In the genomic region with DNA sequence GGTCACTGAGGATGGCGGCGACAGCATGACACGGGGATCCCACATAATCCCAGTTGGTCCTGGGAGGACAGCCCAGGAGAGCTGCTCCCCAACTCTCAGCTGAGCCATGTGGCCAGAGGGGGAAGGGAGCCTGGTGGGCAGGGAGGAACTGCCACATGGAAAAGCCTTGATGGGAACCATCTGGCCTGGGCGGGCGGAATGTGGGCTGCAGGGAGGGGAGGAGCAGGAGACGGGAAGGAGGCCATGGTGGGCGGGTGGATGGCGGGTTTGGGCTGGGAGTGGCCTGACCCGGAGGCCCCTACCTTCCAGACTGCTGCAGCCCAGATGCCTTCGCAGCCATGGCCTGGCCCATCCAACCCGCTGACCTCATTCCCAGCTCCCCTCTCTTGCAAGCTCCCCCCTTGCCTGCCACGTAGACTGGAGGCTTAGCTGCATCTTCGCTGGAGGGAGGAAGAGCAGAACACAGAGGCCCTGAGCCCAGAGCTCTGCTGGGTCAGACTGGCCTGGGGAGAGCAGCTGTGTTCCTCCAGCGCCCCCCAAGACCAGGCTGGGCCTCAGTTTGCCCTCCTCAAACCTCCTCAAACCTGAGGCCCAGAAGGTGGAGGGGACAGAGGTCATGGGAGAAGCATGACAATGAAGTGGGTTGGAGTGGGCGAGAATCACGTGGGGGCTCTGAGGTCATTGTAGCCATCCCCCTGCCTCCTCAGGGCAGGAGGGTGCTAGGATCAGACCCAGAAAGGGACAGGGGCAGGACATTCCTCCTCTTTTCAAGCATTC, we compare ENCODE assay signal across 9 cellular contexts. TPM values are rescaled to one million over a fixed set of nuclear protein-coding genes. Genes with fewer than 3 reads are reported as not detected.
DNase-seq lines count a peak whose midpoint lies in the region; ATAC-seq and TF ChIP-seq lines count a peak whose summit lies in the region.
"Had no signal": no experiment of that assay in that cellular context is flagged by ENCODE, and none has a peak within 500 bp of the region (broad histone marks: within the 10 kb centered on the region; RNA-seq: fewer than 3 reads in every experiment).

No MANE protein-coding gene starts in this region.

- H3K4me1 ChIP-seq in adipocyte (ENCODE audit: control insufficient read depth, insufficient read depth, low read length) (peaks cover 72% of the 10 kb centered on the region), hepatocyte (ENCODE audit: insufficient read depth) (peaks cover 70% of the 10 kb centered on the region), skeletal muscle satellite cell (ENCODE audit: control insufficient read depth, insufficient read depth, low read length) (peaks cover 71% of the 10 kb centered on the region)

- ATAC-seq in GM18511 (IDR thresholded peaks at IDR 0.05; ENCODE audit: unreplicated experiment) (no peak), GM21723 (IDR thresholded peaks at IDR 0.05; ENCODE audit: unreplicated experiment) (no peak), HG03521 (IDR thresholded peaks at IDR 0.05; ENCODE audit: unreplicated experiment) (no peak)

- WGBS in hepatocyte (ENCODE audit: low lambda C conversion rate, missing lambda C conversion rate): 43% methylated on average over 10 of the region's 16 CpGs

- H3K9ac ChIP-seq in adipocyte (ENCODE audit: low read length) (peak overlapping the region; percentile 94), skeletal muscle satellite cell (ENCODE audit: low read depth, low read length) (peak overlapping the region; percentile 89)

- H3K79me2 ChIP-seq in hepatocyte: no peaks in the 10 kb centered on the region

- TF ChIP-seq CTCF in hepatocyte (IDR thresholded peaks at IDR 0.05; ENCODE audit: poor library complexity): no peak

- no peak overlapping the region for H2AFZ ChIP-seq in hepatocyte

- H3K27me3 ChIP-seq in adipocyte (replicated peaks; ENCODE audit: control insufficient read depth, insufficient read depth, low read length): no peaks in the 10 kb centered on the region
- H3K27me3 ChIP-seq in hepatocyte: no peaks in the 10 kb centered on the region
- no peaks in the 10 kb centered on the region for H3K27me3 ChIP-seq in skeletal muscle satellite cell (ENCODE audit: control insufficient read depth, insufficient read depth, low read length)

- no peaks in the 10 kb centered on the region for H3K9me3 ChIP-seq in adipocyte (ENCODE audit: control insufficient read depth, low read length)
- no peaks in the 10 kb centered on the region for H3K9me3 ChIP-seq in hepatocyte (ENCODE audit: low read depth)
- H3K9me3 ChIP-seq in skeletal muscle satellite cell (replicated peaks; ENCODE audit: low read length): no peaks in the 10 kb centered on the region

- H4K20me1 ChIP-seq in hepatocyte (ENCODE audit: insufficient read depth, poor library complexity, severe bottlenecking): no peaks in the 10 kb centered on the region

- peak overlapping the region; percentile 99 for H3K27ac ChIP-seq in hepatocyte

- DNase-seq in GM04503 (ENCODE audit: low read depth) (peak; percentile 98), adipocyte (ENCODE audit: low read depth) (peak; percentile 99), hepatocyte (ENCODE audit: low spot score) (peak; percentile 92), NCI-H2196 treated with DMSO at 0.1 percent for 48 hours (lab: John Stamatoyannopoulos, UW; ENCODE audit: unreplicated experiment) (no peak)

- H3K4me3 ChIP-seq in adipocyte (ENCODE audit: low read length): peak overlapping the region; percentile 74
- H3K4me3 ChIP-seq in hepatocyte: no peak overlapping the region
- H3K4me3 ChIP-seq in skeletal muscle satellite cell (ENCODE audit: low read length): peak overlapping the region; percentile 65

- H3K4me2 ChIP-seq in hepatocyte (peak overlapping the region; percentile 66), skeletal muscle satellite cell (ENCODE audit: low read length) (peak overlapping the region; percentile 82)

- H3K36me3 ChIP-seq in adipocyte (ENCODE audit: control insufficient read depth, insufficient read depth, low read length, severe bottlenecking) (no peaks in the 10 kb centered on the region), hepatocyte (replicated peaks; ENCODE audit: insufficient read depth, low read depth) (no peaks in the 10 kb centered on the region), skeletal muscle satellite cell (ENCODE audit: insufficient read depth, low read length) (no peaks in the 10 kb centered on the region)

- no peaks in the 10 kb centered on the region for H3K9me2 ChIP-seq in hepatocyte (replicated peaks; ENCODE audit: insufficient read depth)

RNA-seq across cellular contexts. Expression of gene COL1A1, which starts 8.2 kb away (rescaled TPM):
- total RNA-seq in hepatocyte: 351 and 1,063 TPM in 2 replicates
- polyA plus RNA-seq in hepatocyte: 5,822 and 6,071 TPM in 2 replicates
- 1,202 and 1,869 TPM in 2 replicates for total RNA-seq in skeletal muscle satellite cell (2012; rRNA removed)

RNA-seq across cellular contexts. Expression of gene SGCA, which starts 43.9 kb away (rescaled TPM):
- 0.37 TPM in 1 of 2 replicates, not detected in the other for total RNA-seq in hepatocyte
- polyA plus RNA-seq in hepatocyte: 0.83 and 2.2 TPM in 2 replicates
- total RNA-seq in skeletal muscle satellite cell (2012; rRNA removed): 2.5 and 15.7 TPM in 2 replicates
- total RNA-seq: mononuclear cell had no signal

RNA-seq across cellular contexts. Expression of gene PPP1R9B, which starts 59.2 kb away (rescaled TPM):
- total RNA-seq in hepatocyte: 22.5 and 26.2 TPM in 2 replicates
- 5.1 and 6.7 TPM in 2 replicates for polyA plus RNA-seq in hepatocyte
- 29.2 and 29.5 TPM in 2 replicates for total RNA-seq in skeletal muscle satellite cell (2012; rRNA removed)
